In genomic region chr1:44129616-44130500, GRCh38 we compare ENCODE assay signal across 10 cellular contexts. TPM values are rescaled to one million over a fixed set of nuclear protein-coding genes. Genes with fewer than 3 reads are reported as not detected.
"Had no signal": no experiment of that assay in that cellular context is flagged by ENCODE, and none has a peak within 500 bp of the region (broad histone marks: within the 10 kb centered on the region; RNA-seq: fewer than 3 reads in every experiment).

No MANE protein-coding gene starts in this region.

- H3K4me3 Mint-ChIP-seq: HFFc6, IgD-negative memory B cell had no signal

- H3K9me3 Mint-ChIP-seq: HFFc6, IgD-negative memory B cell had no signal

- H3K27ac ChIP-seq: GM23248, HL-60 had no signal

- DNase-seq: GM23248, GOT3, H7, HFFc6 had no signal

- H3K4me1 Mint-ChIP-seq: IgD-negative memory B cell had no signal

- H3K36me3 ChIP-seq: HAP-1 had no signal

- H3K9me3 ChIP-seq: HAP-1 had no signal

- H3K27ac Mint-ChIP-seq: HFFc6, IgD-negative memory B cell had no signal

- H3K4me3 ChIP-seq: GM23248, HAP-1 had no signal

- H3K4me1 ChIP-seq: HAP-1 had no signal

RNA-seq across cellular contexts. Expression of gene KLF17, which starts 11.2 kb away (rescaled TPM):
- total RNA-seq: H4, H7, HepG2 had no signal

RNA-seq across cellular contexts. Expression of gene KLF18, which starts 11.6 kb away (rescaled TPM):
- total RNA-seq: GM23248, H4, HepG2, HFFc6, HT1080 had no signal
